Comparison of ENCODE assay signal across 16 cellular contexts in the genomic region with DNA sequence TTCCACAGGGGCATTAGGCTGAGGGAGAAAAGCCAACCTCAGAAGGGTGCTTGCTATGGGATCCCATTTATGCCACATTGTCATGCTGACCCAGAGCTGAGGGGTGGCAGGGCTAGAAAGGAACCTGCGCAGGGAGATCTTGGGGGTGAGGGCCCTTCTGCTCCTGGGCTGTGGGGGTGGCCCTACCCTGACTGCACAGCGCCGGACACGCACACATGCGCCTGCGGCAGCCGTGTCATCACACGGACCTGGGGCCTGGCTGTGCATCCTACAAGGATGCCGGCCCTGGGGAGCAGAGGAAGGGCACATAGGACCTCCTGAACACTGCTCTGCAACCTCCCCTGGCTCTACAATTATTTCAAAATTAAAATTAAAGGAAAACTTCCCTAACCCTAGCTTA. TPM values are rescaled to one million over a fixed set of nuclear protein-coding genes. Genes with fewer than 3 reads are reported as not detected.
A peak's percentile ranks its signal among the peaks of the same experiment; 100 is the strongest.
DNase-seq lines count a peak whose midpoint lies in the region; ATAC-seq and TF ChIP-seq lines count a peak whose summit lies in the region.
"Had no signal": no experiment of that assay in that cellular context is flagged by ENCODE, and none has a peak within 500 bp of the region (broad histone marks: within the 10 kb centered on the region; RNA-seq: fewer than 3 reads in every experiment).

No MANE protein-coding gene starts in this region.

- H3K36me3 ChIP-seq in CD4-positive, CD25-positive, alpha-beta regulatory T cell (ENCODE audit: control insufficient read depth, insufficient read depth, low read length): peaks cover 27% of the 10 kb centered on the region
- peaks cover 19% of the 10 kb centered on the region for H3K36me3 ChIP-seq in H7 (replicated peaks; ENCODE audit: control insufficient read depth, insufficient read depth, low read length)

- peaks cover 0 to 1% (median 0%) of the 10 kb centered on the region in 7 donors for H3K9me3 Mint-ChIP-seq in CD4-positive, CD25-positive, alpha-beta regulatory T cell
- no peaks in the 10 kb centered on the region for H3K9me3 Mint-ChIP-seq in activated T-helper 1 cell treated with anti-CD3 and anti-CD28 coated beads, Interleukin-12 subunit alpha, Interleukin-12 subunit beta, Interleukin-2, Interleukin-4 antibody, amounts not matched to agents 30 ng/mL and 10 ng/mL and 1 ng/mL, durations not matched to agents 14 hours and 24 hours and 36 hours
- H3K9me3 Mint-ChIP-seq in mesothelial cell of epicardium: no peaks in the 10 kb centered on the region

- no peaks in the 10 kb centered on the region for H3K9me3 ChIP-seq in CD4-positive, CD25-positive, alpha-beta regulatory T cell (ENCODE audit: control insufficient read depth in 2 of 2, low read length in 2 of 2)
- H3K9me3 ChIP-seq: heart right ventricle had no signal

- ATAC-seq in CD4-positive, CD25-positive, alpha-beta regulatory T cell (ENCODE audit: low read depth in 2 of 2): no peak
- no peak for ATAC-seq in GM18873 (IDR thresholded peaks at IDR 0.05; ENCODE audit: low FRiP score, unreplicated experiment)
- ATAC-seq: left lobe of liver, sciatic nerve had no signal

- peak overlapping the region in 3 of 4 donors; percentile 11 to 83 (median 65) for H3K4me3 Mint-ChIP-seq in CD4-positive, CD25-positive, alpha-beta regulatory T cell
- no peak overlapping the region for H3K4me3 Mint-ChIP-seq in activated T-helper 1 cell treated with anti-CD3 and anti-CD28 coated beads, Interleukin-12 subunit alpha, Interleukin-12 subunit beta, Interleukin-2, Interleukin-4 antibody, amounts not matched to agents 30 ng/mL and 10 ng/mL and 1 ng/mL, durations not matched to agents 14 hours and 24 hours and 36 hours
- H3K4me3 Mint-ChIP-seq in mesothelial cell of epicardium: no peak overlapping the region

- intact Hi-C loops in activated T-helper 1 cell treated with anti-CD3 and anti-CD28 coated beads, Interleukin-12 subunit alpha, Interleukin-12 subunit beta, Interleukin-2, Interleukin-4 antibody, amounts not matched to agents 30 ng/mL and 10 ng/mL and 1 ng/mL, durations not matched to agents 14 hours and 24 hours and 36 hours (cut with micrococcal nuclease): loop anchor here (5.0 kb wide), 1 partner anchor 33 kb away; no protein-coding TSS in a partner anchor

- peak overlapping the region; percentile 13 for H3K4me3 ChIP-seq in CD4-positive, CD25-positive, alpha-beta regulatory T cell (ENCODE audit: low read depth, low read length)
- no peak overlapping the region for H3K4me3 ChIP-seq in H7 (ENCODE audit: insufficient read depth, low read depth, low read length)
- H3K4me3 ChIP-seq: heart right ventricle had no signal

- no peak for DNase-seq in CD4-positive, CD25-positive, alpha-beta regulatory T cell
- DNase-seq in H7 (peak; percentile 28), mesothelial cell of epicardium (ENCODE audit: low spot score in 2 of 2, unreplicated experiment in 2 of 2) (no peak), 8988T (no peak), NCI-H748 treated with DMSO at 0.1 percent for 48 hours (lab: John Stamatoyannopoulos, UW) (no peak), T1000 (lab: John Stamatoyannopoulos, UW) (no peak)
- DNase-seq in activated T-helper 1 cell treated with anti-CD3 and anti-CD28 coated beads, Interleukin-12 subunit alpha, Interleukin-12 subunit beta, Interleukin-2, Interleukin-4 antibody, amounts not matched to agents 30 ng/mL and 10 ng/mL and 1 ng/mL, durations not matched to agents 14 hours and 24 hours and 36 hours (ENCODE audit: low spot score): no peak
- DNase-seq: erythroblast; heart right ventricle; NCI-H2029; stimulated activated naive CD4-positive, alpha-beta T cell had no signal

- H3K27ac ChIP-seq in CD4-positive, CD25-positive, alpha-beta regulatory T cell (ENCODE audit: insufficient read depth, low read length, poor library complexity, severe bottlenecking): peak overlapping the region; percentile 66
- H3K27ac ChIP-seq: heart right ventricle, HL-60 had no signal

- no peak for TF ChIP-seq CTCF in mesothelial cell of epicardium (IDR thresholded peaks at IDR 0.05; ENCODE audit: unreplicated experiment)

- H3K36me3 Mint-ChIP-seq in CD4-positive, CD25-positive, alpha-beta regulatory T cell: peaks cover 21% of the 10 kb centered on the region
- H3K36me3 Mint-ChIP-seq in activated T-helper 1 cell treated with anti-CD3 and anti-CD28 coated beads, Interleukin-12 subunit alpha, Interleukin-12 subunit beta, Interleukin-2, Interleukin-4 antibody, amounts not matched to agents 30 ng/mL and 10 ng/mL and 1 ng/mL, durations not matched to agents 14 hours and 24 hours and 36 hours (ENCODE audit: low read depth): peaks cover 39% of the 10 kb centered on the region
- peaks cover 2% of the 10 kb centered on the region for H3K36me3 Mint-ChIP-seq in mesothelial cell of epicardium

- no peaks in the 10 kb centered on the region for H3K27me3 ChIP-seq in CD4-positive, CD25-positive, alpha-beta regulatory T cell (ENCODE audit: control insufficient read depth, insufficient read depth, low read length)
- no peaks in the 10 kb centered on the region for H3K27me3 ChIP-seq in H7 (ENCODE audit: control insufficient read depth, insufficient read depth, low read length)
- H3K27me3 ChIP-seq: heart right ventricle had no signal

- H3K27me3 Mint-ChIP-seq in CD4-positive, CD25-positive, alpha-beta regulatory T cell: no peaks in the 10 kb centered on the region
- no peaks in the 10 kb centered on the region for H3K27me3 Mint-ChIP-seq in activated T-helper 1 cell treated with anti-CD3 and anti-CD28 coated beads, Interleukin-12 subunit alpha, Interleukin-12 subunit beta, Interleukin-2, Interleukin-4 antibody, amounts not matched to agents 30 ng/mL and 10 ng/mL and 1 ng/mL, durations not matched to agents 14 hours and 24 hours and 36 hours (ENCODE audit: insufficient read depth)
- no peaks in the 10 kb centered on the region for H3K27me3 Mint-ChIP-seq in mesothelial cell of epicardium (ENCODE audit: low read depth)

- peaks cover 50% of the 10 kb centered on the region for H3K4me1 ChIP-seq in CD4-positive, CD25-positive, alpha-beta regulatory T cell (ENCODE audit: control insufficient read depth, insufficient read depth, low read length, poor library complexity, severe bottlenecking)

- peak overlapping the region; percentile 87 to 90 (median 87) for H3K27ac Mint-ChIP-seq in CD4-positive, CD25-positive, alpha-beta regulatory T cell
- H3K27ac Mint-ChIP-seq in activated T-helper 1 cell treated with anti-CD3 and anti-CD28 coated beads, Interleukin-12 subunit alpha, Interleukin-12 subunit beta, Interleukin-2, Interleukin-4 antibody, amounts not matched to agents 30 ng/mL and 10 ng/mL and 1 ng/mL, durations not matched to agents 14 hours and 24 hours and 36 hours: peak overlapping the region; percentile 15
- peak overlapping the region; percentile 82 for H3K27ac Mint-ChIP-seq in mesothelial cell of epicardium

- peaks cover 20 to 70% (median 45%) of the 10 kb centered on the region in 4 donors for H3K4me1 Mint-ChIP-seq in CD4-positive, CD25-positive, alpha-beta regulatory T cell
- H3K4me1 Mint-ChIP-seq in activated T-helper 1 cell treated with anti-CD3 and anti-CD28 coated beads, Interleukin-12 subunit alpha, Interleukin-12 subunit beta, Interleukin-2, Interleukin-4 antibody, amounts not matched to agents 30 ng/mL and 10 ng/mL and 1 ng/mL, durations not matched to agents 14 hours and 24 hours and 36 hours (ENCODE audit: low read depth): peaks cover 56% of the 10 kb centered on the region
- H3K4me1 Mint-ChIP-seq in mesothelial cell of epicardium: peaks cover 63% of the 10 kb centered on the region

RNA-seq across cellular contexts. Expression of a gene that starts 6.9 kb away (rescaled TPM):
- 16.5 TPM for total RNA-seq in CD4-positive, CD25-positive, alpha-beta regulatory T cell
- polyA plus RNA-seq in CD4-positive, CD25-positive, alpha-beta regulatory T cell: 10 to 100 TPM; 12.8 to 16.7 (median 14.9) TPM
- 99.0 and 111 TPM in 2 replicates for total RNA-seq in H7 (2014; rRNA removed; shearing (Covaris generic))
- 62.5 and 63.7 TPM in 2 replicates for total RNA-seq in activated T-helper 1 cell treated with anti-CD3 and anti-CD28 coated beads, Interleukin-12 subunit alpha, Interleukin-12 subunit beta, Interleukin-2, Interleukin-4 antibody, amounts not matched to agents 30 ng/mL and 10 ng/mL and 1 ng/mL, durations not matched to agents 14 hours and 24 hours and 36 hours
- total RNA-seq in mesothelial cell of epicardium: 31.5 to 33.9 TPM (median 32.3 TPM) in 3 replicates

RNA-seq across cellular contexts. Expression of a gene that starts 28.4 kb away (rescaled TPM):
- 0.89 TPM for total RNA-seq in CD4-positive, CD25-positive, alpha-beta regulatory T cell
- polyA plus RNA-seq in CD4-positive, CD25-positive, alpha-beta regulatory T cell: 1 to 10 TPM in 1 of 4 donors, under 1 TPM in 2, not detected in 1; 0.32 to 1.1 (median 0.95) TPM
- 3.5 and 3.7 TPM in 2 replicates for total RNA-seq in H7 (2014; rRNA removed; shearing (Covaris generic))
- total RNA-seq in activated T-helper 1 cell treated with anti-CD3 and anti-CD28 coated beads, Interleukin-12 subunit alpha, Interleukin-12 subunit beta, Interleukin-2, Interleukin-4 antibody, amounts not matched to agents 30 ng/mL and 10 ng/mL and 1 ng/mL, durations not matched to agents 14 hours and 24 hours and 36 hours: 3.1 TPM in 2 replicates
- 9.0 to 10.3 TPM (median 10.2 TPM) in 3 replicates for total RNA-seq in mesothelial cell of epicardium

RNA-seq across cellular contexts. Expression of a gene that starts 35.9 kb away (rescaled TPM):
- not detected for total RNA-seq in CD4-positive, CD25-positive, alpha-beta regulatory T cell
- not detected for polyA plus RNA-seq in CD4-positive, CD25-positive, alpha-beta regulatory T cell
- 2.0 and 2.3 TPM in 2 replicates for total RNA-seq in H7 (2014; rRNA removed; shearing (Covaris generic))
- 0.02 and 0.05 TPM in 2 replicates for total RNA-seq in activated T-helper 1 cell treated with anti-CD3 and anti-CD28 coated beads, Interleukin-12 subunit alpha, Interleukin-12 subunit beta, Interleukin-2, Interleukin-4 antibody, amounts not matched to agents 30 ng/mL and 10 ng/mL and 1 ng/mL, durations not matched to agents 14 hours and 24 hours and 36 hours
- total RNA-seq in mesothelial cell of epicardium: 2.4 to 2.8 TPM (median 2.6 TPM) in 3 replicates

RNA-seq across cellular contexts. Expression of a gene that starts 51.2 kb away (rescaled TPM):
- total RNA-seq in CD4-positive, CD25-positive, alpha-beta regulatory T cell: 94.5 TPM
- 10 to 100 TPM in 3 of 4 donors, 1 to 10 TPM in 1; 8.8 to 17.5 (median 14.6) TPM for polyA plus RNA-seq in CD4-positive, CD25-positive, alpha-beta regulatory T cell
- not detected in 2 replicates for total RNA-seq in H7 (2014; rRNA removed; shearing (Covaris generic))
- 24.6 and 24.9 TPM in 2 replicates for total RNA-seq in activated T-helper 1 cell treated with anti-CD3 and anti-CD28 coated beads, Interleukin-12 subunit alpha, Interleukin-12 subunit beta, Interleukin-2, Interleukin-4 antibody, amounts not matched to agents 30 ng/mL and 10 ng/mL and 1 ng/mL, durations not matched to agents 14 hours and 24 hours and 36 hours
- total RNA-seq in mesothelial cell of epicardium: 1.0 to 1.6 TPM (median 1.1 TPM) in 3 replicates
- polyA plus RNA-seq: neural cell had no signal

Comparison
In these comparisons a context has a peak if more than half of its experiments do, and no peak if none do; other contexts are left out.
1. H3K27ac Mint-ChIP-seq: peak in every context shown above with its lines; median percentile 87 in CD4-positive, CD25-positive, alpha-beta regulatory T cell; 82 in mesothelial cell of epicardium; 15 in activated T-helper 1 cell treated with anti-CD3 and anti-CD28 coated beads, Interleukin-12 subunit alpha, Interleukin-12 subunit beta, Interleukin-2, Interleukin-4 antibody, amounts not matched to agents 30 ng/mL and 10 ng/mL and 1 ng/mL, durations not matched to agents 14 hours and 24 hours and 36 hours.
2. H3K4me3 Mint-ChIP-seq: peak in CD4-positive, CD25-positive, alpha-beta regulatory T cell (3 of 4); none in activated T-helper 1 cell treated with anti-CD3 and anti-CD28 coated beads, Interleukin-12 subunit alpha, Interleukin-12 subunit beta, Interleukin-2, Interleukin-4 antibody, amounts not matched to agents 30 ng/mL and 10 ng/mL and 1 ng/mL, durations not matched to agents 14 hours and 24 hours and 36 hours (single experiment) and mesothelial cell of epicardium (single experiment).